In the genomic region with DNA sequence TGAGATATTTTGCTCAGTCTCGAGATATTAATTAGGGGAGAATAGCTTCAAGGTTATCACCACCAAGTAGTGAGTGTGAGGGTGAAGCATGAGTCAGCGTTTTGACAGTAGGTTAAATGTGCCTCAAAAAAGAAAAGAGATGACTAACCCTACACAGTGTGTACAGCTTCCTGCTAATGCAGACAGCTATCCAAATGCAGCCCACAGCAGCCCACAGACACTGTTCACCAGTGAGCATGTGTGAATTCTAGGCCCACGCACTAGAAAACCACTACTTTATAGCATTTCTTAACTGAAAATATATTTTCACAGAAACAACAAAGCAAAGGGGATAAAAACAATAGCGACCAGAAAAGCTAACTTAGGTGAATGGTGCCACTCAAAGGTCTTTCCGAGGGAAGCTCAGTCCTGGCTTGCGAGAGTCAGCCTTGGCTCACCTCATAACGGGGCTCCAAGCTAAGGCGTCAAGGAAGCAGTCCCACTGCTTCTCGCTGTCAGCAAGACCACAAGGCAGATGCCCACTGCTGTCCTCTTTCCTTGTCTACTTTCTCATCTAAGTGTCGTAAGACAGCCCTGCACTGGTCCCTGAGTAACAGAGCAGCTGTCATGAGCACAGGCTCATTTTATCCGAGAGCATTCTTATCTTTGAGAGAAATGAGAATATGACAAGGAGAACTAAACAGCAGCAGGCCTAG, we compare ENCODE assay signal across 10 cellular contexts. TPM values are rescaled to one million over a fixed set of nuclear protein-coding genes. Genes with fewer than 3 reads are reported as not detected.
DNase-seq lines count a peak whose midpoint lies in the region; ATAC-seq, FAIRE-seq and TF ChIP-seq lines count a peak whose summit lies in the region.
"Had no signal": no experiment of that assay in that cellular context is flagged by ENCODE, and none has a peak within 500 bp of the region (broad histone marks: within the 10 kb centered on the region; RNA-seq: fewer than 3 reads in every experiment).

No MANE protein-coding gene starts in this region.

- H3K4me2 ChIP-seq in endothelial cell of umbilical vein (ENCODE audit: insufficient read depth, low read length) = peak overlapping the region; percentile 26

- dilution Hi-C loops in endothelial cell of umbilical vein (cut with MboI; ENCODE audit: extremely low pct_ligation_motif_present, low sequenced_read_pairs) = no loop called here

- no TSS peak for BruUV-seq in endothelial cell of umbilical vein (replicated peaks; lab: Mats Ljungman, UMichigan)

- H3K4me1 Mint-ChIP-seq in activated CD4-positive, alpha-beta T cell treated with anti-CD3 and anti-CD28 coated beads, Interleukin-2, amount 10 ng/mL, durations not matched to agents 7 days and 5 days = peaks cover 12% of the 10 kb centered on the region

- H2AFZ ChIP-seq in endothelial cell of umbilical vein (ENCODE audit: low read depth, low read length) = peak overlapping the region; percentile 21

- no peaks in the 10 kb centered on the region for H4K20me1 ChIP-seq in endothelial cell of umbilical vein (replicated peaks; ENCODE audit: control insufficient read depth, extremely low read depth, insufficient read depth, low read length)

- 90% methylated on average over 5 to 11 of the region's 11 CpGs for WGBS in transverse colon (ENCODE audit: low coverage in 1 of 2), 2 donors
- WGBS in gastroesophageal sphincter (ENCODE audit: low coverage in 1 of 2), 2 donors = 67 to 84% methylated on average over 1 to 11 of the region's 11 CpGs

- POLR2A ChIA-PET in activated CD4-positive, alpha-beta T cell treated with anti-CD3 and anti-CD28 coated beads, Interleukin-2, amount 10 ng/mL, durations not matched to agents 7 days and 5 days (lab: Charles Lee) = interaction anchor here (0.6 kb wide), 1 partner anchor 1011 kb away, joined by 3 read pairs; no protein-coding TSS in a partner anchor
- POLR2A ChIA-PET in endothelial cell of umbilical vein (lab: Charles Lee) = no interaction called here

- TF ChIP-seq POLR2A in endothelial cell of umbilical vein (IDR thresholded peaks at IDR 0.05; ENCODE audit: low read depth, low read length) (no peak), transverse colon (IDR thresholded peaks at IDR 0.05) (no peak), gastroesophageal sphincter (IDR thresholded peaks at IDR 0.05) (no peak)

- no peak for ATAC-seq in gastroesophageal sphincter

- intact Hi-C loops in endothelial cell of umbilical vein (cut with micrococcal nuclease) = no loop called here
- intact Hi-C loops in transverse colon (cut with DNase I; ENCODE audit: low total_unique reads) = no loop called here

- H3K27me3 Mint-ChIP-seq in activated CD4-positive, alpha-beta T cell treated with anti-CD3 and anti-CD28 coated beads, Interleukin-2, amount 10 ng/mL, durations not matched to agents 7 days and 5 days = no peaks in the 10 kb centered on the region

- H3K27ac ChIP-seq in endothelial cell of umbilical vein (ENCODE audit: insufficient read depth, low read depth, low read length) (peak overlapping the region; percentile 26), transverse colon (no peak overlapping the region), gastroesophageal sphincter (no peak overlapping the region)

- no peaks in the 10 kb centered on the region for H3K79me2 ChIP-seq in endothelial cell of umbilical vein (ENCODE audit: control insufficient read depth, insufficient read depth, low read length)

- peak overlapping the region; percentile 33 for H3K27ac Mint-ChIP-seq in activated CD4-positive, alpha-beta T cell treated with anti-CD3 and anti-CD28 coated beads, Interleukin-2, amount 10 ng/mL, durations not matched to agents 7 days and 5 days

- peak; percentile 84 for FAIRE-seq in endothelial cell of umbilical vein (lab: Jason Lieb, UNC)

- H3K4me1 ChIP-seq in endothelial cell of umbilical vein (ENCODE audit: control insufficient read depth, extremely low read depth, insufficient read depth, low read length) (peaks cover 12% of the 10 kb centered on the region), transverse colon (no peaks in the 10 kb centered on the region), gastroesophageal sphincter (no peaks in the 10 kb centered on the region), HAP-1 (no peaks in the 10 kb centered on the region)

- H3K4me3 ChIP-seq in endothelial cell of umbilical vein (replicated peaks in 1 of 3; ENCODE audit: insufficient read depth in 1 of 3, low read depth in 1 of 3, low read length in 3 of 3) (no peak overlapping the region), skeletal muscle cell (ENCODE audit: low read depth, low read length) (no peak overlapping the region), transverse colon (no peak overlapping the region), gastroesophageal sphincter (no peak overlapping the region), HAP-1 (no peak overlapping the region)
- H3K4me3 ChIP-seq: spleen had no signal

- TF ChIP-seq CTCF in endothelial cell of umbilical vein (IDR thresholded peaks at IDR 0.05; ENCODE audit: extremely low read depth in 1 of 2, insufficient read depth in 1 of 2, low read depth in 1 of 2, low read length in 2 of 2) (no peak), transverse colon (IDR thresholded peaks at IDR 0.05) (no peak), gastroesophageal sphincter (IDR thresholded peaks at IDR 0.05) (no peak)

- H3K27me3 ChIP-seq in endothelial cell of umbilical vein (ENCODE audit: control insufficient read depth in 2 of 2, insufficient read depth in 2 of 2, low read length in 2 of 2) (no peaks in the 10 kb centered on the region), transverse colon (no peaks in the 10 kb centered on the region), gastroesophageal sphincter (no peaks in the 10 kb centered on the region), HAP-1 (ENCODE audit: low read depth) (no peaks in the 10 kb centered on the region)
- H3K27me3 ChIP-seq: spleen had no signal

- H3K9ac ChIP-seq in endothelial cell of umbilical vein (replicated peaks; ENCODE audit: extremely low read depth, insufficient read depth, low read length) = no peak overlapping the region

- no peaks in the 10 kb centered on the region for H3K9me1 ChIP-seq in endothelial cell of umbilical vein (replicated peaks; ENCODE audit: control insufficient read depth, extremely low read depth, insufficient read depth, low read length)

- no peak for DNase-seq in activated CD4-positive, alpha-beta T cell treated with anti-CD3 and anti-CD28 coated beads, Interleukin-2, amount 10 ng/mL, durations not matched to agents 7 days and 5 days
- no peak for DNase-seq in activated CD4-positive, alpha-beta T cell treated with anti-CD3 and anti-CD28 coated beads, Interleukin-2, amount 50 U/mL, for 1 hour
- DNase-seq in NOMO-1 treated with dmso at 0.1 percent for 144 hours (lab: John Stamatoyannopoulos, UW; ENCODE audit: unreplicated experiment) (peak; percentile 28), endothelial cell of umbilical vein (ENCODE audit: low read depth, low spot score) (peak; percentile 59), skeletal muscle cell (ENCODE audit: low read depth) (peak; percentile 31), transverse colon (no peak), HAP-1 (ENCODE audit: low spot score in 2 of 2) (no peak)
- DNase-seq: C1 segment of cervical spinal cord, spleen had no signal

- in situ Hi-C loops in transverse colon (cut with MboI; ENCODE audit: low pct_ligation_motif_present in 1 of 4, low pct_unique_long_range_greater_than_20kb in 1 of 4, low sequenced_read_pairs in 3 of 4) = no loop called here
- in situ Hi-C loops in HAP-1 (cut with MboI; ENCODE audit: low sequenced_read_pairs) = no loop called here

- no peaks in the 10 kb centered on the region for H3K9me3 Mint-ChIP-seq in activated CD4-positive, alpha-beta T cell treated with anti-CD3 and anti-CD28 coated beads, Interleukin-2, amount 10 ng/mL, durations not matched to agents 7 days and 5 days

- H3K9me3 ChIP-seq in endothelial cell of umbilical vein (replicated peaks; ENCODE audit: control insufficient read depth, insufficient read depth, low read length) (no peaks in the 10 kb centered on the region), transverse colon (no peaks in the 10 kb centered on the region), gastroesophageal sphincter (no peaks in the 10 kb centered on the region), HAP-1 (no peaks in the 10 kb centered on the region)
- H3K9me3 ChIP-seq: spleen had no signal

- CTCF ChIA-PET in activated CD4-positive, alpha-beta T cell treated with anti-CD3 and anti-CD28 coated beads, Interleukin-2, amount 10 ng/mL, durations not matched to agents 7 days and 5 days (lab: Charles Lee) = interaction anchor here (1.9 kb wide), 1 partner anchor 9 kb away, joined by 4 read pairs; no protein-coding TSS in a partner anchor
- CTCF ChIA-PET in endothelial cell of umbilical vein (lab: Charles Lee) = interaction anchor here (1.0 kb wide), 1 partner anchor 13 kb away, joined by 3 read pairs; no protein-coding TSS in a partner anchor

- H3K36me3 ChIP-seq in endothelial cell of umbilical vein (ENCODE audit: control insufficient read depth in 2 of 2, extremely low read depth in 1 of 2, insufficient read depth in 2 of 2, low read length in 2 of 2) (peaks cover 0 to 2% of the 10 kb centered on the region in 2 experiments), transverse colon (peaks cover 0 to 12% (median 2%) of the 10 kb centered on the region in 4 donors), gastroesophageal sphincter (peaks cover 0 to 94% of the 10 kb centered on the region in 2 donors), HAP-1 (replicated peaks) (peaks cover 15% of the 10 kb centered on the region)

- H3K36me3 Mint-ChIP-seq in activated CD4-positive, alpha-beta T cell treated with anti-CD3 and anti-CD28 coated beads, Interleukin-2, amount 10 ng/mL, durations not matched to agents 7 days and 5 days (ENCODE audit: low read depth) = no peaks in the 10 kb centered on the region

- no peak overlapping the region for H3K4me3 Mint-ChIP-seq in activated CD4-positive, alpha-beta T cell treated with anti-CD3 and anti-CD28 coated beads, Interleukin-2, amount 10 ng/mL, durations not matched to agents 7 days and 5 days

- TF ChIP-seq EP300 in transverse colon (IDR thresholded peaks at IDR 0.05; ENCODE audit: low read depth) (no peak), gastroesophageal sphincter (IDR thresholded peaks at IDR 0.05) (no peak)

RNA-seq across cellular contexts. Expression of a gene that starts 47.6 kb away (rescaled TPM):
- total RNA-seq in activated CD4-positive, alpha-beta T cell treated with anti-CD3 and anti-CD28 coated beads, Interleukin-2, amount 10 ng/mL, durations not matched to agents 7 days and 5 days = 1 to 10 TPM in 1 of 2 experiments, under 1 TPM in 1; 0.94 to 1.3 TPM
- total RNA-seq in endothelial cell of umbilical vein = 5.0 and 7.1 TPM in 2 replicates
- polyA plus RNA-seq in endothelial cell of umbilical vein = 2.5 and 2.6 TPM in 2 replicates
- polyA plus RNA-seq in endothelial cell of umbilical vein (2011; cell fraction: cytosol; rRNA removed) = 2.7 TPM in 2 replicates
- polyA plus RNA-seq in endothelial cell of umbilical vein (2011; cell fraction: nucleus; rRNA removed) = 2.9 and 7.2 TPM in 2 replicates
- 9.4 and 10.6 TPM in 2 replicates for polyA plus RNA-seq in endothelial cell of umbilical vein (2012)
- polyA minus RNA-seq in endothelial cell of umbilical vein = 6.0 and 7.0 TPM in 2 replicates
- polyA minus RNA-seq in endothelial cell of umbilical vein (2011; cell fraction: cytosol; rRNA and poly(A)+ RNA removed) = 3.2 TPM
- 1.9 and 2.2 TPM in 2 replicates for polyA minus RNA-seq in endothelial cell of umbilical vein (2011; cell fraction: nucleus; rRNA and poly(A)+ RNA removed)
- 1 to 10 TPM; 2.0 to 6.4 (median 3.5) TPM for total RNA-seq in transverse colon
- 10 to 100 TPM; 14.3 to 24.7 (median 18.5) TPM for total RNA-seq in gastroesophageal sphincter

RNA-seq across cellular contexts. Expression of a gene that starts 48.6 kb away (rescaled TPM):
- total RNA-seq in activated CD4-positive, alpha-beta T cell treated with anti-CD3 and anti-CD28 coated beads, Interleukin-2, amount 10 ng/mL, durations not matched to agents 7 days and 5 days = not detected
- total RNA-seq in endothelial cell of umbilical vein (not detected in 2 replicates), transverse colon (not detected), gastroesophageal sphincter (not detected)
- not detected in 2 replicates for polyA plus RNA-seq in endothelial cell of umbilical vein
- polyA plus RNA-seq in endothelial cell of umbilical vein (2011; cell fraction: cytosol; rRNA removed) = not detected in 2 replicates
- not detected in 2 replicates for polyA plus RNA-seq in endothelial cell of umbilical vein (2011; cell fraction: nucleus; rRNA removed)
- polyA plus RNA-seq in endothelial cell of umbilical vein (2012) = not detected in 2 replicates
- polyA minus RNA-seq in endothelial cell of umbilical vein = not detected in 2 replicates
- polyA minus RNA-seq in endothelial cell of umbilical vein (2011; cell fraction: cytosol; rRNA and poly(A)+ RNA removed) = not detected
- polyA minus RNA-seq in endothelial cell of umbilical vein (2011; cell fraction: nucleus; rRNA and poly(A)+ RNA removed) = not detected in 2 replicates
- total RNA-seq: spleen had no signal
- polyA plus RNA-seq: spleen had no signal

Comparison
In these comparisons a context has a peak if more than half of its experiments do, and no peak if none do; other contexts are left out.
1. DNase-seq: peak in NOMO-1 treated with dmso at 0.1 percent for 144 hours (single experiment), endothelial cell of umbilical vein (single experiment) and skeletal muscle cell (single experiment); none in activated CD4-positive, alpha-beta T cell treated with anti-CD3 and anti-CD28 coated beads, Interleukin-2, amount 10 ng/mL, durations not matched to agents 7 days and 5 days (single experiment), activated CD4-positive, alpha-beta T cell treated with anti-CD3 and anti-CD28 coated beads, Interleukin-2, amount 50 U/mL, for 1 hour (single experiment), transverse colon (single experiment) and HAP-1 (0 of 2).